Comparison of ENCODE assay signal across 7 cellular contexts in the genomic region with DNA sequence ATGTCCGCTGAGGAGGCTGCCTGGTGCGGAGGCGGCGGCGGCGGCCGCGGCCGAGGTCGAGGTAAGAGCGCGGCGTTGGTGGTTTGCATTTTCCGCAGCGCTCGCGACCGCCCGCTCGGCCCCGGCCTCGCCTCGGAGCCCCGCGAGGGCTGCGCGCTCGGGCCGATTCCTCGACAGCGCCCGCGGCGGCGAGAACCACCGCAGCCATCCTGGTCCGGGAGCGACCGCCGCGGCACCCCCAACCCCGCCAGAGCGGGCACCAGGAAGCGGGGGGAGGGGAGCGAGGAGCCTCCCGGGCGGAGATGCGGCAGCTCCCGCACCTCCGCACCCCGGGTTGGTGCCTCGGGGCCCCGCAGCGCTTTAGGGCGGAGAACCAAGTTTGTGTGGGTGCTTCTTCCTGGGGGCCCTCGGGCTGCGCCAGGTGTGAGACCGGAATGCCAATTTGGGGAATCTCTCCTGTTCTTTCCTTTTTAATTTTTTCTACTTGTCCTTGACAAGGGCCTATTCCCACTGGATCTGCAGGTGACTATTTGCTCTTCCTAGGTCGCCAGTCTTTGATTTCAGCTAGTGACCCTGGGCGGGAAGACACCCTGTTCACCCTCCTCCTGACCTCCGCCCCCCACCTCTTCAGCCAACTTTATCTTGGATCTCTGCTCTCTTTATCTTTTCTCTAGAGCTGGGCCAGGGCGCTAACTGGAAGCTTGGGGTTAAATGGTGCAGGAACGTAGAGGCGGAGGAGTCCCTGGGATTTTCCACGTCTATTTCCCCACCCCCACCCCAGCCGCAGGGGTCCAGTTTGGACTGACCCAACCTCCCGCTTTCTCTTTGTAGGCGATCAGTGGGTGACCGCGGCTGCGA. TPM values are rescaled to one million over a fixed set of nuclear protein-coding genes. Genes with fewer than 3 reads are reported as not detected.
DNase-seq lines count a peak whose midpoint lies in the region; ATAC-seq and TF ChIP-seq lines count a peak whose summit lies in the region.

A gene with protein sequence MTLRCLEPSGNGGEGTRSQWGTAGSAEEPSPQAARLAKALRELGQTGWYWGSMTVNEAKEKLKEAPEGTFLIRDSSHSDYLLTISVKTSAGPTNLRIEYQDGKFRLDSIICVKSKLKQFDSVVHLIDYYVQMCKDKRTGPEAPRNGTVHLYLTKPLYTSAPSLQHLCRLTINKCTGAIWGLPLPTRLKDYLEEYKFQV (plus strand): TSS at position 822 of the 858 bp plus-strand sequence. CDS start 223 bp downstream, outside the sequence.

- H3K9me3 ChIP-seq in muscle layer of duodenum (ENCODE audit: control insufficient read depth in 1 of 2, low read length in 2 of 2) (no peaks in the 10 kb centered on the region), tibial artery (no peaks in the 10 kb centered on the region)

- H3K4me3 ChIP-seq in muscle layer of duodenum (ENCODE audit: low read depth in 1 of 2, low read length in 2 of 2) = peak within 1 kb of the TSS; percentile 87
- peak within 1 kb of the TSS; percentile 73 to 77 for H3K4me3 ChIP-seq in tibial artery

- H3K27me3 ChIP-seq in muscle layer of duodenum (ENCODE audit: low read depth, low read length) (no peaks in the 10 kb centered on the region), tibial artery (peaks cover 0 to 24% of the 10 kb centered on the region in 2 donors)

- peak within 1 kb of the TSS; percentile 93 for H3K27ac ChIP-seq in epithelial cell of prostate
- peak within 1 kb of the TSS; percentile 86 for H3K27ac ChIP-seq in muscle layer of duodenum (ENCODE audit: low read length)
- peak within 1 kb of the TSS; percentile 60 to 86 for H3K27ac ChIP-seq in tibial artery

- intact Hi-C loops in tibial artery (cut with DNase I; ENCODE audit: low total_unique reads) = loop anchor here (2.0 to 5.0 kb wide), 4 partner anchors 105 to 530 kb away; a partner anchor contains a TSS

- ATAC-seq in GM19351 (IDR thresholded peaks at IDR 0.05; ENCODE audit: unreplicated experiment) (peak; percentile 7), GM19463 (IDR thresholded peaks at IDR 0.05; ENCODE audit: unreplicated experiment) (no peak)

- DNase-seq in M059J (ENCODE audit: low read depth) (peak; percentile 68), epithelial cell of prostate (ENCODE audit: low read depth, low spot score) (no peak), tibial artery (peak; percentile 22 to 70)
- DNase-seq in activated CD4-positive, alpha-beta T cell treated with anti-CD3 and anti-CD28 coated beads, Interleukin-2, amount 50 U/mL, for 48 hours = peak; percentile 11 to 32

- H3K36me3 ChIP-seq in muscle layer of duodenum (ENCODE audit: control insufficient read depth in 1 of 2, insufficient read depth in 2 of 2, low read length in 2 of 2) = peaks cover 0 to 15% of the 10 kb centered on the region in 2 donors
- H3K36me3 ChIP-seq in tibial artery = peaks cover 0 to 4% (median 0%) of the 10 kb centered on the region in 3 donors

- H3K4me1 ChIP-seq in muscle layer of duodenum (ENCODE audit: control insufficient read depth in 1 of 2, insufficient read depth in 2 of 2, low read length in 2 of 2) (peaks cover 0 to 10% of the 10 kb centered on the region in 2 donors), tibial artery (peaks cover 0 to 29% (median 18%) of the 10 kb centered on the region in 4 donors)

- no peak for TF ChIP-seq CTCF in tibial artery (IDR thresholded peaks at IDR 0.05)

RNA-seq across cellular contexts. Expression of the gene that starts here (rescaled TPM):
- total RNA-seq in M059J (2014; rRNA removed; shearing (Covaris generic)) = 79.8 and 110 TPM in 2 replicates
